In genomic region chr6:136550045-136550329, GRCh38 we compare ENCODE assay signal across 8 cellular contexts. TPM values are rescaled to one million over a fixed set of nuclear protein-coding genes. Genes with fewer than 3 reads are reported as not detected.
DNase-seq lines count a peak whose midpoint lies in the region; ATAC-seq and TF ChIP-seq lines count a peak whose summit lies in the region.

No MANE protein-coding gene starts in this region.

- no peaks in the 10 kb centered on the region for H3K4me1 ChIP-seq in OCI-LY3 (ENCODE audit: low read length)
- H3K4me1 ChIP-seq in naive thymus-derived CD4-positive, alpha-beta T cell (ENCODE audit: control insufficient read depth in 2 of 2, insufficient read depth in 2 of 2, low read length in 2 of 2) = no peaks in the 10 kb centered on the region

- ATAC-seq in activated CD8-positive, alpha-beta memory T cell treated with anti-CD3 and anti-CD28 coated beads, Interleukin-2, amount 10 ng/mL, durations not matched to agents 7 days and 5 days = peak; percentile 74
- ATAC-seq in naive thymus-derived CD4-positive, alpha-beta T cell = peak; percentile 65

- no peak overlapping the region for H3K27ac Mint-ChIP-seq in activated CD8-positive, alpha-beta memory T cell treated with anti-CD3 and anti-CD28 coated beads, Interleukin-2, amount 10 ng/mL, durations not matched to agents 7 days and 5 days
- no peak overlapping the region for H3K27ac Mint-ChIP-seq in naive thymus-derived CD4-positive, alpha-beta T cell

- H3K9ac ChIP-seq in OCI-LY3 (ENCODE audit: low read length) = no peak overlapping the region

- H3K4me1 Mint-ChIP-seq in activated CD8-positive, alpha-beta memory T cell treated with anti-CD3 and anti-CD28 coated beads, Interleukin-2, amount 10 ng/mL, durations not matched to agents 7 days and 5 days = peaks cover 11% of the 10 kb centered on the region
- H3K4me1 Mint-ChIP-seq in naive thymus-derived CD4-positive, alpha-beta T cell = peaks cover 0 to 16% (median 7%) of the 10 kb centered on the region in 7 donors

- H2AFZ ChIP-seq in OCI-LY3 (ENCODE audit: low read depth, low read length) = no peak overlapping the region

- intact Hi-C loops in naive thymus-derived CD4-positive, alpha-beta T cell (cut with micrococcal nuclease) = loop anchor here in 1 of 2 donors (1.0 to 5.0 kb wide), 4 partner anchors 24 to 1043 kb away; no protein-coding TSS in a partner anchor

- no peaks in the 10 kb centered on the region for H3K36me3 ChIP-seq in OCI-LY3 (replicated peaks; ENCODE audit: low read depth, low read length)
- H3K36me3 ChIP-seq in naive thymus-derived CD4-positive, alpha-beta T cell (ENCODE audit: control insufficient read depth in 2 of 3, insufficient read depth in 3 of 3, low read length in 3 of 3) = no peaks in the 10 kb centered on the region

- H3K4me2 ChIP-seq in OCI-LY3 (ENCODE audit: low read length) = peak overlapping the region; percentile 64

- no peak for TF ChIP-seq CTCF in HFF-Myc (IDR thresholded peaks at IDR 0.05; ENCODE audit: low read depth, low read length, missing control alignments)
- no peak for TF ChIP-seq CTCF in OCI-LY3 (IDR thresholded peaks at IDR 0.05; ENCODE audit: low read depth, low read length)
- TF ChIP-seq CTCF in epithelial cell of esophagus (IDR thresholded peaks at IDR 0.05; ENCODE audit: insufficient read depth, low read depth, low read length, missing control alignments) = no peak

- peaks cover 60% of the 10 kb centered on the region for H3K27me3 Mint-ChIP-seq in activated CD8-positive, alpha-beta memory T cell treated with anti-CD3 and anti-CD28 coated beads, Interleukin-2, amount 10 ng/mL, durations not matched to agents 7 days and 5 days
- peaks cover 38 to 69% (median 44%) of the 10 kb centered on the region in 5 donors for H3K27me3 Mint-ChIP-seq in naive thymus-derived CD4-positive, alpha-beta T cell

- H3K27me3 ChIP-seq in OCI-LY3 (ENCODE audit: low read depth, low read length) = no peaks in the 10 kb centered on the region
- peaks cover 7 to 14% of the 10 kb centered on the region in 2 donors for H3K27me3 ChIP-seq in naive thymus-derived CD4-positive, alpha-beta T cell (ENCODE audit: control insufficient read depth in 2 of 2, insufficient read depth in 2 of 2, low read length in 2 of 2)

- H3K4me3 Mint-ChIP-seq in activated CD8-positive, alpha-beta memory T cell treated with anti-CD3 and anti-CD28 coated beads, Interleukin-2, amount 10 ng/mL, durations not matched to agents 7 days and 5 days = peak overlapping the region; percentile 37
- peak overlapping the region in 5 of 10 donors; percentile 19 to 67 (median 55) for H3K4me3 Mint-ChIP-seq in naive thymus-derived CD4-positive, alpha-beta T cell

- POLR2A ChIA-PET in naive thymus-derived CD4-positive, alpha-beta T cell (lab: Charles Lee) = no interaction called here

- H3K9me3 ChIP-seq in OCI-LY3 (ENCODE audit: insufficient read depth, low read length) = no peaks in the 10 kb centered on the region
- H3K9me3 ChIP-seq in naive thymus-derived CD4-positive, alpha-beta T cell (ENCODE audit: control insufficient read depth in 2 of 3, low read length in 3 of 3) = no peaks in the 10 kb centered on the region

- no peaks in the 10 kb centered on the region for H3K79me2 ChIP-seq in OCI-LY3 (ENCODE audit: low read length)

- no peaks in the 10 kb centered on the region for H3K9me3 Mint-ChIP-seq in activated CD8-positive, alpha-beta memory T cell treated with anti-CD3 and anti-CD28 coated beads, Interleukin-2, amount 10 ng/mL, durations not matched to agents 7 days and 5 days (ENCODE audit: low read depth)
- peaks cover 0 to 2% (median 0%) of the 10 kb centered on the region in 11 donors for H3K9me3 Mint-ChIP-seq in naive thymus-derived CD4-positive, alpha-beta T cell

- DNase-seq in activated CD8-positive, alpha-beta memory T cell treated with anti-CD3 and anti-CD28 coated beads, Interleukin-2, amount 10 ng/mL, durations not matched to agents 7 days and 5 days = no peak
- DNase-seq in activated CD8-positive, alpha-beta memory T cell treated with anti-CD3 and anti-CD28 coated beads, Interleukin-2, amount 50 U/mL, for 48 hours = no peak
- DNase-seq in HFF-Myc (ENCODE audit: extremely low read depth, low read depth) (no peak), epithelial cell of esophagus (ENCODE audit: low read depth) (no peak), NCI-H1417 treated with DMSO at 0.1 percent for 48 hours (lab: John Stamatoyannopoulos, UW) (no peak)
- DNase-seq in naive thymus-derived CD4-positive, alpha-beta T cell = no peak
- no peak for DNase-seq in activated CD4-positive, alpha-beta T cell treated with anti-CD3 and anti-CD28 coated beads for 4 hours

- CTCF ChIA-PET in activated CD8-positive, alpha-beta memory T cell treated with anti-CD3 and anti-CD28 coated beads, Interleukin-2, amount 10 ng/mL, durations not matched to agents 7 days and 5 days (lab: Charles Lee) = interaction anchor here (0.6 to 3.8 kb wide), 8 partner anchors 11 to 260 kb away, joined by 3 to 35 read pairs (median 4); no protein-coding TSS in a partner anchor
- CTCF ChIA-PET in naive thymus-derived CD4-positive, alpha-beta T cell (lab: Charles Lee) = interaction anchor here (1.3 kb wide), 1 partner anchor 14 kb away, joined by 5 read pairs; no protein-coding TSS in a partner anchor

- peaks cover 1% of the 10 kb centered on the region for H3K36me3 Mint-ChIP-seq in activated CD8-positive, alpha-beta memory T cell treated with anti-CD3 and anti-CD28 coated beads, Interleukin-2, amount 10 ng/mL, durations not matched to agents 7 days and 5 days
- H3K36me3 Mint-ChIP-seq in naive thymus-derived CD4-positive, alpha-beta T cell = peaks cover under 1 to 5% (median 4%) of the 10 kb centered on the region in 5 donors

- H4K20me1 ChIP-seq in OCI-LY3 (ENCODE audit: insufficient read depth, low read length) = no peaks in the 10 kb centered on the region

- H3K4me3 ChIP-seq in HFF-Myc (replicated peaks; ENCODE audit: low read depth, low read length) (peak overlapping the region; percentile 47), OCI-LY3 (ENCODE audit: low read length) (peak overlapping the region; percentile 84), epithelial cell of esophagus (ENCODE audit: low read length) (peak overlapping the region; percentile 84)
- H3K4me3 ChIP-seq in naive thymus-derived CD4-positive, alpha-beta T cell (ENCODE audit: low read length) = peak overlapping the region; percentile 46

- H3K27ac ChIP-seq in OCI-LY3 (ENCODE audit: low read length) = no peak overlapping the region
- no peak overlapping the region for H3K27ac ChIP-seq in naive thymus-derived CD4-positive, alpha-beta T cell (ENCODE audit: low read depth, low read length)

RNA-seq across cellular contexts. Expression of gene MAP7, which starts 0.2 kb away (rescaled TPM):
- total RNA-seq in activated CD8-positive, alpha-beta memory T cell treated with anti-CD3 and anti-CD28 coated beads, Interleukin-2, amount 10 ng/mL, durations not matched to agents 7 days and 5 days = under 1 TPM; 0.29 to 0.59 TPM
- total RNA-seq in naive thymus-derived CD4-positive, alpha-beta T cell = 1 to 10 TPM in 1 of 5 experiments, under 1 TPM in 4; 0.14 to 1.1 (median 0.32) TPM
- polyA plus RNA-seq in naive thymus-derived CD4-positive, alpha-beta T cell = under 1 TPM; 0.13 to 0.17 TPM
